1 cellular context compared by ENCODE assay signal in genomic region chr7:1248077-1248458, GRCh38.
TF ChIP-seq lines count a peak whose summit lies in the region.

No MANE protein-coding gene starts in this region.

TF ChIP-seq in WTC11, 78 proteins besides CTCF, POLR2A, EP300 and RAD21 (continued from another document):
- TF ChIP-seq, protein P1, sequence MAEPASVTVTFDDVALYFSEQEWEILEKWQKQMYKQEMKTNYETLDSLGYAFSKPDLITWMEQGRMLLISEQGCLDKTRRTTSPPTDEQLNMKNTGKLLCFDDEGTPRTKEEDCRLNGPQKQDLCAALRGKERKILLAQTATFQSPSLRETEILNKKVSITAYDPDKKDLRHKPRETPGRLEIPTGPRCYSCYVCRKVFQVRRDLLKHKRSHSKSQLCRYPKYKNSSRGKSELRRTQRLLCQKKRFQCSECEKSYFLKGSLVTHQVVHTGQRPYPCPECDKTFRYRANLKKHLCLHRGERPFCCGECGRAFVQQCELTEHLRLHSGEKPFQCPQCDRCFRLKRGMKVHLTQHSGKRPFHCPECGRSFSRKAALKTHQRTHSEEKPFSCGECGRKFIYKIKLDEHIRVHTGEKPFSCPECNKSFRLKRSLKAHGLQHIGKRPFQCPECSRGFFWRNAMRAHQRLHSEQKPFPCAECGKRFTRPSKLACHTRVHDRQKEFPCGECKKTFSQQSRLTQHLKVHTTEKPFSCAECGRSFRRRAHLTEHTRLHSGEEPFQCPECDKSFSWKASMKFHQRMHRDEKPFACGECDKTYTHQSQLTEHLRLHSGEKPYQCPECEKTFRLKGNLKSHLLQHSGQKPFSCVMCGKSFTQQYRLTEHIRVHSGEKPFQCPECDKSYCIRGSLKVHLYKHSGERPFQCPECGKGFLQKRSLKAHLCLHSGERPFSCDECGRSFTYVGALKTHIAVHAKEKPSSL (CRISPR knock-in tag; conservative IDR thresholded peaks at IDR 0.05): no peak
- TF ChIP-seq, protein P2, sequence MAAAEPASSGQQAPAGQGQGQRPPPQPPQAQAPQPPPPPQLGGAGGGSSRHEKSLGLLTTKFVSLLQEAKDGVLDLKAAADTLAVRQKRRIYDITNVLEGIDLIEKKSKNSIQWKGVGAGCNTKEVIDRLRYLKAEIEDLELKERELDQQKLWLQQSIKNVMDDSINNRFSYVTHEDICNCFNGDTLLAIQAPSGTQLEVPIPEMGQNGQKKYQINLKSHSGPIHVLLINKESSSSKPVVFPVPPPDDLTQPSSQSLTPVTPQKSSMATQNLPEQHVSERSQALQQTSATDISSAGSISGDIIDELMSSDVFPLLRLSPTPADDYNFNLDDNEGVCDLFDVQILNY (CRISPR knock-in tag; IDR thresholded peaks at IDR 0.05): no peak
- TF ChIP-seq STAT6 (CRISPR knock-in tag; conservative IDR thresholded peaks at IDR 0.05; ENCODE audit: low read depth): no peak
- TF ChIP-seq FOXP1 (CRISPR knock-in tag; IDR thresholded peaks at IDR 0.05; ENCODE audit: borderline replicate concordance): no peak
- TF ChIP-seq ZNF232 (CRISPR knock-in tag; IDR thresholded peaks at IDR 0.05): no peak
- no peak for TF ChIP-seq CBFB (CRISPR knock-in tag; IDR thresholded peaks at IDR 0.05; ENCODE audit: low read depth)
- TF ChIP-seq ZMAT4 (CRISPR knock-in tag; IDR thresholded peaks at IDR 0.05): no peak
